In the genomic region with DNA sequence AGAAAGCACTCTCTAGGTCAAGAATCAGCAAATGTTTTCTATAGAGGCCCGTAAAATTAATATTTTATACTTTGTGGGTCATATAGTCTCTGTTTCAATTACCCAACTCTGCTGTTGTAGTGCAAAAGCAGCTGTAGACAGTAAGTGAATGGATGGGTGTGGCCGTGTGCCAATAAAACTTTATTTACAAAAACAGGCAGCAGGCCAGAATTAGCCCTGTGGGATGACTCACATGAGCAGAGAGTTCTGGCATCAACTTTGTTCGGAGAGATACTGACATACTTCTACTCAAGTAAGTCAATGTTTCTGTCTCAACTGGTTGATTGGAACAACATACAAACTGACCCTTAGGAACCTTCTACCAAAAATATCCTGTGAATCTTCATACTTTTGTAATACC, we compare ENCODE assay signal across 14 cellular contexts.
"Had no signal": no experiment of that assay in that cellular context is flagged by ENCODE, and none has a peak within 500 bp of the region (broad histone marks: within the 10 kb centered on the region; RNA-seq: fewer than 3 reads in every experiment).

No MANE protein-coding gene starts in this region.

- H3K27ac ChIP-seq: VCaP had no signal

- FAIRE-seq: colon had no signal

- H3K27ac Mint-ChIP-seq: activated CD8-positive, alpha-beta T cell treated with anti-CD3 and anti-CD28 coated beads for 36 hours; natural killer cell; progenitor cell of endocrine pancreas had no signal

- H3K4me3 Mint-ChIP-seq: activated CD8-positive, alpha-beta T cell treated with anti-CD3 and anti-CD28 coated beads for 36 hours; natural killer cell had no signal

- DNase-seq: activated CD4-positive, alpha-beta T cell treated with anti-CD3 and anti-CD28 coated beads for 4 hours; activated CD8-positive, alpha-beta memory T cell treated with anti-CD3 and anti-CD28 coated beads, Interleukin-2, amount 50 U/mL, for 48 hours; activated CD8-positive, alpha-beta T cell treated with anti-CD3 and anti-CD28 coated beads for 36 hours; aorta; effector CD4-positive, alpha-beta T cell; hippocampal formation; natural killer cell; occipital lobe; stimulated activated CD4-positive, alpha-beta T cell treated with anti-CD3 and anti-CD28 coated beads, Interleukin-12 subunit alpha, Interleukin-12 subunit beta, amount 100 ng/mL, for 4 hours; stimulated activated naive CD8-positive, alpha-beta T cell treated with anti-CD3 and anti-CD28 coated beads, Interleukin-15, Interleukin-2, amounts not matched to agents 100 U/mL and 50 U/mL, for 24 hours; T1000 had no signal

- H3K27me3 Mint-ChIP-seq: activated CD8-positive, alpha-beta T cell treated with anti-CD3 and anti-CD28 coated beads for 36 hours had no signal

- H3K9me3 Mint-ChIP-seq: activated CD8-positive, alpha-beta T cell treated with anti-CD3 and anti-CD28 coated beads for 36 hours; natural killer cell had no signal

- H3K36me3 Mint-ChIP-seq: natural killer cell had no signal

- ATAC-seq: activated CD8-positive, alpha-beta T cell treated with anti-CD3 and anti-CD28 coated beads for 36 hours; natural killer cell; stimulated activated naive CD8-positive, alpha-beta T cell treated with anti-CD3 and anti-CD28 coated beads, Interleukin-15, Interleukin-2, amounts not matched to agents 100 U/mL and 50 U/mL, for 24 hours had no signal
